Comparison of ENCODE assay signal across 1 cellular context in the genomic region with DNA sequence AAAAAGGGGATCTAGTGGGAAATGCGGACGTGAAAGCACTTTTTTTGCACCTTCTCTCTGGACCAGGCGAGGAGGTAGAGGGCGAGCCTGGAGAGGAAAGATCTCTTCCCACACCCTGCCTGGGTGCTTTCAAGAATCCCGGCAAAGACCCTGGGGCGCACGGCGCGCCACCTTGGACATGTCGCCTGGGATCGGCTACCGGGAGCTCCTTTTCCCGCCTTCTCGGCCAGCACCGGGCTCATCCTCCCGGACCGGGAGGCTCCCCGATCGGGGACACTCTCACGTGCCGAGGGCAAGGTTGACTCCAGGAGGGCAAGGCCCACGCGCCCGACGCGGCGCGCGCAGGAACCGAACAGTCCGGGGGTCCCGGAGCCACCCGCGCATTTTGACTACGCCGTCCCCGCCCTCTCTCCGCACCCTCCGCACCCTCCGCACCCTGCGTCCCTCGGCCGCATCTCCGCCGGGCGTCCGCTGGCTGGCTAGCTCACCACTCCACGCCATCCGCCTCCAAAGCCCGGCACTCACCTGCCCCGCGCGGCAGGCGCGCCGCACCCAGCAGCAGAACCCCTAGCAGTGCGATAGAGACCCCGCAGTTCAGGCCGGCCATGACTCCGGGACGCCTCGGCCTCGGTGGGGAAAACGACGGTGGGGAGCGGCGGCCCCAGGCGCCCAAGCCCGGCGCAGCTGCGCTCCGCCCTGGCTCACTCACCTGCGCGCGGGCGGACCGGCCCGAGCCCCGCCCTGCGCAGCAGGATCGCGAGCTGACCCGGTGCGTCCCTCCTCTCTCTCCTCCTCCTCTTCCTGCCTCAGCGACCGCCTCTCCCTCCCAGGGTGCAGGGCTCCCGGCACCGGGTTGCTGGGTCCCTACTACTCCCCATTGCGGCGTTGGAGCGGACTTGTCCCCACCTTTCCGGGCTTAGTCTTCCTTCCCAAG.
TF ChIP-seq lines count a peak whose summit lies in the region.

A gene with protein sequence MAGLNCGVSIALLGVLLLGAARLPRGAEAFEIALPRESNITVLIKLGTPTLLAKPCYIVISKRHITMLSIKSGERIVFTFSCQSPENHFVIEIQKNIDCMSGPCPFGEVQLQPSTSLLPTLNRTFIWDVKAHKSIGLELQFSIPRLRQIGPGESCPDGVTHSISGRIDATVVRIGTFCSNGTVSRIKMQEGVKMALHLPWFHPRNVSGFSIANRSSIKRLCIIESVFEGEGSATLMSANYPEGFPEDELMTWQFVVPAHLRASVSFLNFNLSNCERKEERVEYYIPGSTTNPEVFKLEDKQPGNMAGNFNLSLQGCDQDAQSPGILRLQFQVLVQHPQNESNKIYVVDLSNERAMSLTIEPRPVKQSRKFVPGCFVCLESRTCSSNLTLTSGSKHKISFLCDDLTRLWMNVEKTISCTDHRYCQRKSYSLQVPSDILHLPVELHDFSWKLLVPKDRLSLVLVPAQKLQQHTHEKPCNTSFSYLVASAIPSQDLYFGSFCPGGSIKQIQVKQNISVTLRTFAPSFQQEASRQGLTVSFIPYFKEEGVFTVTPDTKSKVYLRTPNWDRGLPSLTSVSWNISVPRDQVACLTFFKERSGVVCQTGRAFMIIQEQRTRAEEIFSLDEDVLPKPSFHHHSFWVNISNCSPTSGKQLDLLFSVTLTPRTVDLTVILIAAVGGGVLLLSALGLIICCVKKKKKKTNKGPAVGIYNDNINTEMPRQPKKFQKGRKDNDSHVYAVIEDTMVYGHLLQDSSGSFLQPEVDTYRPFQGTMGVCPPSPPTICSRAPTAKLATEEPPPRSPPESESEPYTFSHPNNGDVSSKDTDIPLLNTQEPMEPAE (minus strand): TSS at position 698 of the 934 bp plus-strand sequence. CDS start 91 bp downstream, at position 607.

TF ChIP-seq in WTC11, 78 proteins besides CTCF, POLR2A, EP300 and RAD21 (continued from another document):
- TF ChIP-seq, protein P1, sequence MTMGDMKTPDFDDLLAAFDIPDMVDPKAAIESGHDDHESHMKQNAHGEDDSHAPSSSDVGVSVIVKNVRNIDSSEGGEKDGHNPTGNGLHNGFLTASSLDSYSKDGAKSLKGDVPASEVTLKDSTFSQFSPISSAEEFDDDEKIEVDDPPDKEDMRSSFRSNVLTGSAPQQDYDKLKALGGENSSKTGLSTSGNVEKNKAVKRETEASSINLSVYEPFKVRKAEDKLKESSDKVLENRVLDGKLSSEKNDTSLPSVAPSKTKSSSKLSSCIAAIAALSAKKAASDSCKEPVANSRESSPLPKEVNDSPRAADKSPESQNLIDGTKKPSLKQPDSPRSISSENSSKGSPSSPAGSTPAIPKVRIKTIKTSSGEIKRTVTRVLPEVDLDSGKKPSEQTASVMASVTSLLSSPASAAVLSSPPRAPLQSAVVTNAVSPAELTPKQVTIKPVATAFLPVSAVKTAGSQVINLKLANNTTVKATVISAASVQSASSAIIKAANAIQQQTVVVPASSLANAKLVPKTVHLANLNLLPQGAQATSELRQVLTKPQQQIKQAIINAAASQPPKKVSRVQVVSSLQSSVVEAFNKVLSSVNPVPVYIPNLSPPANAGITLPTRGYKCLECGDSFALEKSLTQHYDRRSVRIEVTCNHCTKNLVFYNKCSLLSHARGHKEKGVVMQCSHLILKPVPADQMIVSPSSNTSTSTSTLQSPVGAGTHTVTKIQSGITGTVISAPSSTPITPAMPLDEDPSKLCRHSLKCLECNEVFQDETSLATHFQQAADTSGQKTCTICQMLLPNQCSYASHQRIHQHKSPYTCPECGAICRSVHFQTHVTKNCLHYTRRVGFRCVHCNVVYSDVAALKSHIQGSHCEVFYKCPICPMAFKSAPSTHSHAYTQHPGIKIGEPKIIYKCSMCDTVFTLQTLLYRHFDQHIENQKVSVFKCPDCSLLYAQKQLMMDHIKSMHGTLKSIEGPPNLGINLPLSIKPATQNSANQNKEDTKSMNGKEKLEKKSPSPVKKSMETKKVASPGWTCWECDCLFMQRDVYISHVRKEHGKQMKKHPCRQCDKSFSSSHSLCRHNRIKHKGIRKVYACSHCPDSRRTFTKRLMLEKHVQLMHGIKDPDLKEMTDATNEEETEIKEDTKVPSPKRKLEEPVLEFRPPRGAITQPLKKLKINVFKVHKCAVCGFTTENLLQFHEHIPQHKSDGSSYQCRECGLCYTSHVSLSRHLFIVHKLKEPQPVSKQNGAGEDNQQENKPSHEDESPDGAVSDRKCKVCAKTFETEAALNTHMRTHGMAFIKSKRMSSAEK (CRISPR knock-in tag; IDR thresholded peaks at IDR 0.05; ENCODE audit: borderline replicate concordance) = no peak
- no peak for TF ChIP-seq ZNF138 (CRISPR knock-in tag; conservative IDR thresholded peaks at IDR 0.05)
- TF ChIP-seq, protein P2, sequence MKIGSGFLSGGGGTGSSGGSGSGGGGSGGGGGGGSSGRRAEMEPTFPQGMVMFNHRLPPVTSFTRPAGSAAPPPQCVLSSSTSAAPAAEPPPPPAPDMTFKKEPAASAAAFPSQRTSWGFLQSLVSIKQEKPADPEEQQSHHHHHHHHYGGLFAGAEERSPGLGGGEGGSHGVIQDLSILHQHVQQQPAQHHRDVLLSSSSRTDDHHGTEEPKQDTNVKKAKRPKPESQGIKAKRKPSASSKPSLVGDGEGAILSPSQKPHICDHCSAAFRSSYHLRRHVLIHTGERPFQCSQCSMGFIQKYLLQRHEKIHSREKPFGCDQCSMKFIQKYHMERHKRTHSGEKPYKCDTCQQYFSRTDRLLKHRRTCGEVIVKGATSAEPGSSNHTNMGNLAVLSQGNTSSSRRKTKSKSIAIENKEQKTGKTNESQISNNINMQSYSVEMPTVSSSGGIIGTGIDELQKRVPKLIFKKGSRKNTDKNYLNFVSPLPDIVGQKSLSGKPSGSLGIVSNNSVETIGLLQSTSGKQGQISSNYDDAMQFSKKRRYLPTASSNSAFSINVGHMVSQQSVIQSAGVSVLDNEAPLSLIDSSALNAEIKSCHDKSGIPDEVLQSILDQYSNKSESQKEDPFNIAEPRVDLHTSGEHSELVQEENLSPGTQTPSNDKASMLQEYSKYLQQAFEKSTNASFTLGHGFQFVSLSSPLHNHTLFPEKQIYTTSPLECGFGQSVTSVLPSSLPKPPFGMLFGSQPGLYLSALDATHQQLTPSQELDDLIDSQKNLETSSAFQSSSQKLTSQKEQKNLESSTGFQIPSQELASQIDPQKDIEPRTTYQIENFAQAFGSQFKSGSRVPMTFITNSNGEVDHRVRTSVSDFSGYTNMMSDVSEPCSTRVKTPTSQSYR (CRISPR knock-in tag; IDR thresholded peaks at IDR 0.05) = 0 out of 2 replicates have a peak, but pooled peaks have one; percentile 29
- no peak for TF ChIP-seq GABPB1 (CRISPR knock-in tag; IDR thresholded peaks at IDR 0.05)
- TF ChIP-seq NR2C2 (CRISPR knock-in tag; IDR thresholded peaks at IDR 0.05) = 0 out of 2 replicates have a peak, but pooled peaks have one; percentile 28
- TF ChIP-seq KAT7 (CRISPR knock-in tag; IDR thresholded peaks at IDR 0.05; ENCODE audit: borderline replicate concordance) = 0 out of 2 replicates have a peak, but pooled peaks have one; percentile 69
- TF ChIP-seq, protein P3, sequence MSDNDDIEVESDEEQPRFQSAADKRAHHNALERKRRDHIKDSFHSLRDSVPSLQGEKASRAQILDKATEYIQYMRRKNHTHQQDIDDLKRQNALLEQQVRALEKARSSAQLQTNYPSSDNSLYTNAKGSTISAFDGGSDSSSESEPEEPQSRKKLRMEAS (CRISPR knock-in tag; IDR thresholded peaks at IDR 0.05) = peak; percentile 86
- TF ChIP-seq SMAD3 (CRISPR knock-in tag; IDR thresholded peaks at IDR 0.05; ENCODE audit: borderline replicate concordance) = no peak
- peak; percentile 57 for TF ChIP-seq CREM (CRISPR knock-in tag; IDR thresholded peaks at IDR 0.05)
- peak; percentile 55; the same call in 1 of the 2 replicates for TF ChIP-seq CREB1 (CRISPR knock-in tag; IDR thresholded peaks at IDR 0.05)
- TF ChIP-seq, protein P4, sequence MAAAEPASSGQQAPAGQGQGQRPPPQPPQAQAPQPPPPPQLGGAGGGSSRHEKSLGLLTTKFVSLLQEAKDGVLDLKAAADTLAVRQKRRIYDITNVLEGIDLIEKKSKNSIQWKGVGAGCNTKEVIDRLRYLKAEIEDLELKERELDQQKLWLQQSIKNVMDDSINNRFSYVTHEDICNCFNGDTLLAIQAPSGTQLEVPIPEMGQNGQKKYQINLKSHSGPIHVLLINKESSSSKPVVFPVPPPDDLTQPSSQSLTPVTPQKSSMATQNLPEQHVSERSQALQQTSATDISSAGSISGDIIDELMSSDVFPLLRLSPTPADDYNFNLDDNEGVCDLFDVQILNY (CRISPR knock-in tag; IDR thresholded peaks at IDR 0.05) = 0 out of 2 replicates have a peak, but pooled peaks have one; percentile 71
- peak; percentile 31 for TF ChIP-seq FOXK1 (CRISPR knock-in tag; IDR thresholded peaks at IDR 0.05)
- no peak for TF ChIP-seq NR1H2 (CRISPR knock-in tag; IDR thresholded peaks at IDR 0.05)
- 0 out of 2 replicates have a peak, but pooled peaks have one; percentile 77 for TF ChIP-seq TCF7 (CRISPR knock-in tag; IDR thresholded peaks at IDR 0.05; ENCODE audit: low read depth)
- TF ChIP-seq, protein P5, sequence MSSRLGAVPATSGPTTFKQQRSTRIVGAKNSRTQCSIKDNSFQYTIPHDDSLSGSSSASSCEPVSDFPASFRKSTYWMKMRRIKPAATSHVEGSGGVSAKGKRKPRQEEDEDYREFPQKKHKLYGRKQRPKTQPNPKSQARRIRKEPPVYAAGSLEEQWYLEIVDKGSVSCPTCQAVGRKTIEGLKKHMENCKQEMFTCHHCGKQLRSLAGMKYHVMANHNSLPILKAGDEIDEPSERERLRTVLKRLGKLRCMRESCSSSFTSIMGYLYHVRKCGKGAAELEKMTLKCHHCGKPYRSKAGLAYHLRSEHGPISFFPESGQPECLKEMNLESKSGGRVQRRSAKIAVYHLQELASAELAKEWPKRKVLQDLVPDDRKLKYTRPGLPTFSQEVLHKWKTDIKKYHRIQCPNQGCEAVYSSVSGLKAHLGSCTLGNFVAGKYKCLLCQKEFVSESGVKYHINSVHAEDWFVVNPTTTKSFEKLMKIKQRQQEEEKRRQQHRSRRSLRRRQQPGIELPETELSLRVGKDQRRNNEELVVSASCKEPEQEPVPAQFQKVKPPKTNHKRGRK (CRISPR knock-in tag; IDR thresholded peaks at IDR 0.05; ENCODE audit: borderline replicate concordance) = no peak
